ENCODE assay signal across 8 cellular contexts in the genomic region with DNA sequence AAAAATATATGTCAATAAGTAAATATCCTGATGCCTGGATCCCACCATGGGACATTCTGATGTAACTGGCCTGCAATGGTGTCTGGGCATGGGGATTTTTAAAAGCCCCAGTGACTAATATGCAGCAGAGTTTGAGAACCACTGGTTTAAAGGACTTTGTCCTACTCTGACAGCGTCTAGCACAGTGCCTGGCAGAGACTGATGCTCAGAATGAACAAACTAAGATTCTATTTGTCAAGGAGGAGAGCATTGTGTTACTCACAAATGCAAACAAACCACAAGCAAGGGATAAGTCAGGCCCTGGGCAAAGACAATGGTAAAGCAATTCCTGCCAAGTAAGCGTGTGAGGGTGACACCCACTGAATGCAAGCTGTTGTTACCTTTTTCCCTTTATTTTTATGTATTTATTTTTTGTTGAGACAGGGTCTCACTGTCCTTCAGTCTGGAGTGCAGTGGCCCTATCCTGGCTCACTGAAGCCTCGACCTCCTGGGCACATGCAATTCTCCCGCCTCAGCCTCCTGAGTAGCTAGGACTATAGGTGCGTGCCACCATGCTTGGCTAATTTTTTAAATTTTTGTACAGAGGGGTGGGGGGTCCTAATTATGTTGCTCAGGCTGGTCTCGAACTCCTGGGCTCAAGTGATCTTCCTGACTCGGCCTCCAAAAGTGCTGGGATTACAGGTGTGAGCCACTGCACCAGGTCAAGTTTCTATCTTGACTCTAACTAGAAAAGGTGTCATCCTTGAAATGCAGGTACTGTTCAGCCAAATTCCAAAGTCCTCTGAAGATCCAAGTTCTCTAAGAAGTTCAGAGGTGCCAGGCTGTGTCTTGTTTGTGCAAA. TPM values are rescaled to one million over a fixed set of nuclear protein-coding genes. Genes with fewer than 3 reads are reported as not detected.
DNase-seq lines count a peak whose midpoint lies in the region; ATAC-seq and TF ChIP-seq lines count a peak whose summit lies in the region.

No MANE protein-coding gene starts in this region.

- peak overlapping the region; percentile 67 for H3K27ac Mint-ChIP-seq in T-helper 2 cell treated with Interferon-gamma antibody and Interleukin-4, amounts not matched to agents 5 μg/mL and 100 μg/mL, for 36 hours
- H3K27ac Mint-ChIP-seq in activated CD4-positive, alpha-beta memory T cell treated with anti-CD3 and anti-CD28 coated beads for 36 hours = peak overlapping the region; percentile 38
- no peak overlapping the region for H3K27ac Mint-ChIP-seq in glutamatergic neuron (ENCODE audit: unreplicated experiment)
- H3K27ac Mint-ChIP-seq in stimulated activated memory B cell treated with anti-CD40 and anti-IgM and Interleukin-4, amounts not matched to agents 10 μg/mL and 1 μg/mL and 100 μg/mL, for 72 hours = peak overlapping the region; percentile 83

- H3K36me3 Mint-ChIP-seq in T-helper 2 cell treated with Interferon-gamma antibody and Interleukin-4, amounts not matched to agents 5 μg/mL and 100 μg/mL, for 36 hours (ENCODE audit: low read depth) = peaks cover 7% of the 10 kb centered on the region
- H3K36me3 Mint-ChIP-seq in activated CD4-positive, alpha-beta memory T cell treated with anti-CD3 and anti-CD28 coated beads for 36 hours = no peaks in the 10 kb centered on the region
- peaks cover 20% of the 10 kb centered on the region for H3K36me3 Mint-ChIP-seq in glutamatergic neuron (ENCODE audit: unreplicated experiment)
- H3K36me3 Mint-ChIP-seq in stimulated activated memory B cell treated with anti-CD40 and anti-IgM and Interleukin-4, amounts not matched to agents 10 μg/mL and 1 μg/mL and 100 μg/mL, for 72 hours = peaks cover 11% of the 10 kb centered on the region

- CTCF ChIA-PET in activated CD4-positive, alpha-beta memory T cell treated with anti-CD3 and anti-CD28 coated beads for 36 hours (lab: Charles Lee) = interaction anchor here (0.7 to 1.5 kb wide), 3 partner anchors 9 to 573 kb away, joined by 3 to 4 read pairs (median 4); a partner anchor contains a TSS

- no peaks in the 10 kb centered on the region for H3K27me3 Mint-ChIP-seq in T-helper 2 cell treated with Interferon-gamma antibody and Interleukin-4, amounts not matched to agents 5 μg/mL and 100 μg/mL, for 36 hours (ENCODE audit: low read depth)
- H3K27me3 Mint-ChIP-seq in activated CD4-positive, alpha-beta memory T cell treated with anti-CD3 and anti-CD28 coated beads for 36 hours = no peaks in the 10 kb centered on the region
- peaks cover 7% of the 10 kb centered on the region for H3K27me3 Mint-ChIP-seq in glutamatergic neuron (ENCODE audit: unreplicated experiment)
- H3K27me3 Mint-ChIP-seq in stimulated activated memory B cell treated with anti-CD40 and anti-IgM and Interleukin-4, amounts not matched to agents 10 μg/mL and 1 μg/mL and 100 μg/mL, for 72 hours = no peaks in the 10 kb centered on the region

- peaks cover 22% of the 10 kb centered on the region for H3K9me3 Mint-ChIP-seq in T-helper 2 cell treated with Interferon-gamma antibody and Interleukin-4, amounts not matched to agents 5 μg/mL and 100 μg/mL, for 36 hours
- H3K9me3 Mint-ChIP-seq in activated CD4-positive, alpha-beta memory T cell treated with anti-CD3 and anti-CD28 coated beads for 36 hours = peaks cover 11% of the 10 kb centered on the region
- peaks cover 19% of the 10 kb centered on the region for H3K9me3 Mint-ChIP-seq in glutamatergic neuron (ENCODE audit: unreplicated experiment)
- peaks cover 9% of the 10 kb centered on the region for H3K9me3 Mint-ChIP-seq in stimulated activated memory B cell treated with anti-CD40 and anti-IgM and Interleukin-4, amounts not matched to agents 10 μg/mL and 1 μg/mL and 100 μg/mL, for 72 hours

- H3K4me1 Mint-ChIP-seq in T-helper 2 cell treated with Interferon-gamma antibody and Interleukin-4, amounts not matched to agents 5 μg/mL and 100 μg/mL, for 36 hours (ENCODE audit: low read depth) = peaks cover 18% of the 10 kb centered on the region
- H3K4me1 Mint-ChIP-seq in activated CD4-positive, alpha-beta memory T cell treated with anti-CD3 and anti-CD28 coated beads for 36 hours (ENCODE audit: low read depth) = peaks cover 36% of the 10 kb centered on the region
- H3K4me1 Mint-ChIP-seq in glutamatergic neuron (ENCODE audit: low read depth, unreplicated experiment) = peaks cover 6% of the 10 kb centered on the region
- H3K4me1 Mint-ChIP-seq in stimulated activated memory B cell treated with anti-CD40 and anti-IgM and Interleukin-4, amounts not matched to agents 10 μg/mL and 1 μg/mL and 100 μg/mL, for 72 hours = peaks cover 28% of the 10 kb centered on the region

- no peak for TF ChIP-seq CTCF in glutamatergic neuron (IDR thresholded peaks at IDR 0.05; ENCODE audit: partially characterized antibody, unreplicated experiment)

- peak overlapping the region; percentile 78 for H3K4me3 Mint-ChIP-seq in T-helper 2 cell treated with Interferon-gamma antibody and Interleukin-4, amounts not matched to agents 5 μg/mL and 100 μg/mL, for 36 hours
- peak overlapping the region; percentile 94 for H3K4me3 Mint-ChIP-seq in activated CD4-positive, alpha-beta memory T cell treated with anti-CD3 and anti-CD28 coated beads for 36 hours
- peak overlapping the region; percentile 71 for H3K4me3 Mint-ChIP-seq in glutamatergic neuron (ENCODE audit: unreplicated experiment)
- H3K4me3 Mint-ChIP-seq in stimulated activated memory B cell treated with anti-CD40 and anti-IgM and Interleukin-4, amounts not matched to agents 10 μg/mL and 1 μg/mL and 100 μg/mL, for 72 hours = peak overlapping the region; percentile 94

- DNase-seq in T-helper 2 cell treated with Interferon-gamma antibody and Interleukin-4, amounts not matched to agents 5 μg/mL and 100 μg/mL, for 36 hours (ENCODE audit: low spot score) = no peak
- DNase-seq in T-helper 2 cell = no peak
- peak; percentile 40 for DNase-seq in activated CD4-positive, alpha-beta memory T cell treated with anti-CD3 and anti-CD28 coated beads for 36 hours
- no peak for DNase-seq in glutamatergic neuron
- no peak for DNase-seq in NCI-H2029 treated with DMSO at 0.1 percent for 48 hours (lab: John Stamatoyannopoulos, UW)

- ATAC-seq in stimulated activated memory B cell treated with anti-CD40 and anti-IgM and Interleukin-4, amounts not matched to agents 10 μg/mL and 1 μg/mL and 100 μg/mL, for 72 hours = no peak
- ATAC-seq in HG02840 (IDR thresholded peaks at IDR 0.05; ENCODE audit: low FRiP score, unreplicated experiment) = no peak
- ATAC-seq in HG02642 (IDR thresholded peaks at IDR 0.05; ENCODE audit: poor library complexity, unreplicated experiment) = no peak

- POLR2A ChIA-PET in activated CD4-positive, alpha-beta memory T cell treated with anti-CD3 and anti-CD28 coated beads for 36 hours (lab: Charles Lee) = interaction anchor here (0.6 to 1.1 kb wide), 4 partner anchors 10 to 536 kb away, joined by 3 to 5 read pairs (median 4); no protein-coding TSS in a partner anchor

- intact Hi-C loops in activated CD4-positive, alpha-beta memory T cell treated with anti-CD3 and anti-CD28 coated beads for 36 hours (cut with micrococcal nuclease) = loop anchor here (1.0 to 2.0 kb wide), 4 partner anchors 9 to 579 kb away; a partner anchor contains a TSS

RNA-seq across cellular contexts. Expression of a gene that starts 0.9 kb away (rescaled TPM):
- total RNA-seq in activated CD4-positive, alpha-beta memory T cell treated with anti-CD3 and anti-CD28 coated beads for 36 hours = 10 to 100 TPM; 10.9 to 12.2 TPM
- 9.1 TPM for total RNA-seq in glutamatergic neuron (ENCODE audit: unreplicated experiment)
